Comparison of ENCODE assay signal across 20 cellular contexts in genomic region chr7:51070163-51070562, GRCh38.
DNase-seq lines count a peak whose midpoint lies in the region; ATAC-seq and TF ChIP-seq lines count a peak whose summit lies in the region.
"Had no signal": no experiment of that assay in that cellular context is flagged by ENCODE, and none has a peak within 500 bp of the region (broad histone marks: within the 10 kb centered on the region; RNA-seq: fewer than 3 reads in every experiment).

No MANE protein-coding gene starts in this region.

- 65 to 78% methylated on average over 2 of the region's 2 CpGs for WGBS in GM23248 (ENCODE audit: low coverage in 1 of 2, low lambda C conversion rate in 2 of 2, missing lambda C conversion rate in 2 of 2), 2 experiments
- WGBS in mammary epithelial cell (ENCODE audit: low coverage, missing lambda C conversion rate): 28% methylated on average over 2 of the region's 2 CpGs
- WGBS in heart right ventricle, 2 donors: 24 to 37% methylated on average over 2 of the region's 2 CpGs

- H3K4me3 ChIP-seq in GM23248 (no peak overlapping the region), mammary epithelial cell (replicated peaks in 1 of 3; ENCODE audit: insufficient read depth in 1 of 3, low read depth in 2 of 3, low read length in 3 of 3) (no peak overlapping the region), heart right ventricle (no peak overlapping the region), parathyroid adenoma (ENCODE audit: low read depth, low read length) (no peak overlapping the region)
- H3K4me3 ChIP-seq: suprapubic skin had no signal

- H3K9me2 ChIP-seq in GM23248 (ENCODE audit: insufficient read depth): no peaks in the 10 kb centered on the region

- H3K9me3 ChIP-seq in GM23248 (ENCODE audit: low read depth): no peaks in the 10 kb centered on the region
- no peaks in the 10 kb centered on the region for H3K9me3 ChIP-seq in mammary epithelial cell (replicated peaks; ENCODE audit: insufficient read depth, low read length)
- H3K9me3 ChIP-seq in heart right ventricle: no peaks in the 10 kb centered on the region
- H3K9me3 ChIP-seq in parathyroid adenoma (ENCODE audit: control insufficient read depth, low read length): no peaks in the 10 kb centered on the region
- H3K9me3 ChIP-seq: suprapubic skin had no signal

- CTCF ChIA-PET in mammary epithelial cell (lab: Charles Lee; ENCODE audit: low non-redundant PET): no interaction called here
- CTCF ChIA-PET in GM10248 (lab: Yijun Ruan, JAX): interaction anchor here (1.0 to 1.3 kb wide), 3 partner anchors 15 to 977 kb away, joined by 3 to 4 read pairs (median 3); no protein-coding TSS in a partner anchor

- H3K27ac ChIP-seq in GM23248 (no peak overlapping the region), mammary epithelial cell (ENCODE audit: insufficient read depth, low read depth, low read length) (no peak overlapping the region), heart right ventricle (peak overlapping the region in 7 of 10 donors; percentile 7 to 64 (median 49)), parathyroid adenoma (peak overlapping the region; percentile 40)
- H3K27ac ChIP-seq: suprapubic skin had no signal

- dilution Hi-C loops in mammary epithelial cell (cut with HindIII; ENCODE audit: low sequenced_read_pairs): no loop called here

- H3K36me3 ChIP-seq in GM23248 (ENCODE audit: low read depth): no peaks in the 10 kb centered on the region
- H3K36me3 ChIP-seq in mammary epithelial cell (ENCODE audit: insufficient read depth, low read length): no peaks in the 10 kb centered on the region
- no peaks in the 10 kb centered on the region for H3K36me3 ChIP-seq in heart right ventricle
- no peaks in the 10 kb centered on the region for H3K36me3 ChIP-seq in parathyroid adenoma (ENCODE audit: control insufficient read depth, insufficient read depth, low read length)
- H3K36me3 ChIP-seq: suprapubic skin had no signal

- H3K79me2 ChIP-seq in GM23248 (ENCODE audit: insufficient read depth) (no peaks in the 10 kb centered on the region), mammary epithelial cell (ENCODE audit: insufficient read depth, low read length) (no peaks in the 10 kb centered on the region), parathyroid adenoma (peaks cover 4% of the 10 kb centered on the region)

- H3K9ac ChIP-seq in GM23248 (no peak overlapping the region), mammary epithelial cell (ENCODE audit: insufficient read depth, low read length) (no peak overlapping the region), parathyroid adenoma (no peak overlapping the region)

- H2AFZ ChIP-seq in GM23248 (no peak overlapping the region), mammary epithelial cell (ENCODE audit: low read depth, low read length) (no peak overlapping the region), parathyroid adenoma (no peak overlapping the region)

- POLR2A ChIA-PET in GM10248 (lab: Yijun Ruan, JAX): no interaction called here

- in situ Hi-C loops in GM23248 (cut with MboI) (no loop called here), mammary epithelial cell (cut with MboI; ENCODE audit: low sequenced_read_pairs in 2 of 2) (no loop called here)

- no TSS peak for BruUV-seq in mammary epithelial cell (replicated peaks; lab: Mats Ljungman, UMichigan)

- peak in 5 of 8 donors; percentile 19 to 73 (median 49) for ATAC-seq in heart right ventricle
- ATAC-seq: effector memory CD8-positive, alpha-beta T cell had no signal

- H3K4me1 ChIP-seq in GM23248 (ENCODE audit: insufficient read depth) (peaks cover 15% of the 10 kb centered on the region), mammary epithelial cell (ENCODE audit: insufficient read depth, low read length) (peaks cover 17% of the 10 kb centered on the region), heart right ventricle (peaks cover 9 to 42% (median 32%) of the 10 kb centered on the region in 9 donors), parathyroid adenoma (no peaks in the 10 kb centered on the region)

- intact Hi-C loops in mammary epithelial cell (cut with micrococcal nuclease) (no loop called here), heart right ventricle (cut with DNase I) (loop anchor here in 3 of 10 donors (5.0 to 10.0 kb wide), 4 partner anchors 52 to 455 kb away; no protein-coding TSS in a partner anchor)

- H3K27me3 ChIP-seq in GM23248 (replicated peaks; ENCODE audit: insufficient read depth): no peaks in the 10 kb centered on the region
- H3K27me3 ChIP-seq in mammary epithelial cell (ENCODE audit: insufficient read depth, low read length): no peaks in the 10 kb centered on the region
- H3K27me3 ChIP-seq in heart right ventricle: no peaks in the 10 kb centered on the region
- H3K27me3 ChIP-seq in parathyroid adenoma (ENCODE audit: control insufficient read depth, insufficient read depth, low read length): no peaks in the 10 kb centered on the region
- H3K27me3 ChIP-seq: suprapubic skin had no signal

- H3F3A ChIP-seq in GM23248 (ENCODE audit: insufficient read depth): no peaks in the 10 kb centered on the region

- H3K4me2 ChIP-seq in GM23248 (ENCODE audit: unreplicated experiment) (no peak overlapping the region), mammary epithelial cell (ENCODE audit: insufficient read depth, low read depth, low read length) (no peak overlapping the region), parathyroid adenoma (ENCODE audit: low read length) (no peak overlapping the region)

- peak; percentile 27 for DNase-seq in GM23248
- DNase-seq in mammary epithelial cell: peak; percentile 11
- no peak for DNase-seq in heart right ventricle
- DNase-seq in GDM1 (lab: John Stamatoyannopoulos, UW): no peak
- DNase-seq in NCI-H345 (lab: John Stamatoyannopoulos, UW): no peak
- no peak for DNase-seq in GM10248 (ENCODE audit: extremely low spot score)
- DNase-seq: activated CD4-positive, alpha-beta T cell treated with anti-CD3 and anti-CD28 coated beads, Interleukin-2, amount 50 U/mL, for 4 hours; activated gamma-delta T cell treated with Interleukin-2 at 50 U/mL for 16 hours; AML-193; amniotic stem cell; COR-L47; effector memory CD8-positive, alpha-beta T cell; Kasumi-1; NCI-H1417; NCI-H526 treated with DMSO at 0.1 percent for 48 hours; retina; SHP77 treated with DMSO at 0.1 percent for 48 hours; T-helper 1 cell had no signal

- H4K20me1 ChIP-seq in GM23248 (ENCODE audit: insufficient read depth): no peaks in the 10 kb centered on the region
- H4K20me1 ChIP-seq in mammary epithelial cell (ENCODE audit: insufficient read depth, low read length): no peaks in the 10 kb centered on the region

- TF ChIP-seq CTCF in mammary epithelial cell (conservative IDR thresholded peaks at IDR 0.05 in 1 of 2, IDR thresholded peaks at IDR 0.05 in 1 of 2; ENCODE audit: extremely low read depth in 1 of 2, insufficient read depth in 1 of 2, low read depth in 1 of 2, low read length in 2 of 2) (no peak), heart right ventricle (IDR thresholded peaks at IDR 0.05) (no peak), parathyroid adenoma (IDR thresholded peaks at IDR 0.05) (no peak), GM10248 (IDR thresholded peaks at IDR 0.05; ENCODE audit: control extremely low read depth, extremely low read depth, low read depth, missing control alignments) (no peak)

Comparison
In these comparisons a context has a peak if more than half of its experiments do, and no peak if none do; other contexts are left out.
1. DNase-seq: peak in GM23248 (single experiment) and mammary epithelial cell (single experiment); none in heart right ventricle (0 of 2), GDM1 (single experiment), NCI-H345 (single experiment) and GM10248 (single experiment).
2. H3K27ac ChIP-seq: peak in heart right ventricle (7 of 10) and parathyroid adenoma (single experiment); none in GM23248 (single experiment) and mammary epithelial cell (single experiment).